ENCODE assay signal across 23 cellular contexts in the genomic region with DNA sequence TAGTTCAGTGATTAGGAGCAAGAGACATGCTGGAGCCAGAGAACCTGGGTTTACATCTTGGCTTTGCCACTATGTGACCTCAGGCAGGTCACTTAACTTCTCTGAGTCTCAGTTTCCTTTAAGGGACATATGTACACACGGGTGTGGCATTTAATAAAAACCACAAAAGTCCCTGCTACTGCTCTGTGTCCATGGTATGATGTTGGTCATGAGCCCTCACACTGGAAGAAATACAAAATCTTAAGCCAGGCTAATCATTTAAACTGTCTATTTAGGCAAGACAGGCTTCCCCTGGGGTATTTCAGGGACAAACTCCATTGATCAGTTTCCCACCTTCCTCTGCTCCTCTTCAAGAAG. TPM values are rescaled to one million over a fixed set of nuclear protein-coding genes. Genes with fewer than 3 reads are reported as not detected.
A peak's percentile ranks its signal among the peaks of the same experiment; 100 is the strongest.
DNase-seq lines count a peak whose midpoint lies in the region; ATAC-seq, FAIRE-seq and TF ChIP-seq lines count a peak whose summit lies in the region.
"Had no signal": no experiment of that assay in that cellular context is flagged by ENCODE, and none has a peak within 500 bp of the region (broad histone marks: within the 10 kb centered on the region; RNA-seq: fewer than 3 reads in every experiment).

No MANE protein-coding gene starts in this region.

- ATAC-seq in left colon = no peak
- ATAC-seq: activated CD8-positive, alpha-beta T cell treated with anti-CD3 and anti-CD28 coated beads for 36 hours; HCT116; K562; naive thymus-derived CD4-positive, alpha-beta T cell had no signal

- H3K9me3 ChIP-seq in GM23248 (ENCODE audit: low read depth) = no peaks in the 10 kb centered on the region
- no peaks in the 10 kb centered on the region for H3K9me3 ChIP-seq in fibroblast of lung (ENCODE audit: control insufficient read depth, insufficient read depth, low read depth, low read length)
- H3K9me3 ChIP-seq: ovary had no signal

- no peaks in the 10 kb centered on the region for H3K36me3 ChIP-seq in GM23248 (ENCODE audit: low read depth)
- no peaks in the 10 kb centered on the region for H3K36me3 ChIP-seq in fibroblast of lung (ENCODE audit: control insufficient read depth, insufficient read depth, low read length)
- no peaks in the 10 kb centered on the region for H3K36me3 ChIP-seq in rectal smooth muscle tissue (ENCODE audit: control insufficient read depth, insufficient read depth, low read length)
- H3K36me3 ChIP-seq: ovary had no signal

- H3K27me3 ChIP-seq in GM23248 (replicated peaks; ENCODE audit: insufficient read depth) (no peaks in the 10 kb centered on the region), fibroblast of lung (ENCODE audit: control insufficient read depth, insufficient read depth, low read length) (no peaks in the 10 kb centered on the region), rectal smooth muscle tissue (ENCODE audit: control insufficient read depth, insufficient read depth, low read length) (no peaks in the 10 kb centered on the region)
- H3K27me3 ChIP-seq: ovary had no signal

- peak overlapping the region; percentile 49 for H3K4me2 ChIP-seq in GM23248 (ENCODE audit: unreplicated experiment)
- peak overlapping the region; percentile 33 for H3K4me2 ChIP-seq in fibroblast of lung (ENCODE audit: extremely low read depth, insufficient read depth, low read length)

- WGBS in GM23248 (ENCODE audit: low coverage in 1 of 2, low lambda C conversion rate in 2 of 2, missing lambda C conversion rate in 2 of 2), 2 experiments = 8 to 24% methylated on average over 1 of the region's 1 CpG

- intact Hi-C loops in left colon (cut with DNase I, micrococcal nuclease) = no loop called here

- H2AFZ ChIP-seq in GM23248 = peak overlapping the region; percentile 66; the same call in 1 of the 2 replicates
- no peak overlapping the region for H2AFZ ChIP-seq in fibroblast of lung (ENCODE audit: low read length)

- no peak for FAIRE-seq in RCC 7860 (lab: Jason Lieb, UNC)
- FAIRE-seq: K562 had no signal

- TF ChIP-seq CTCF in fibroblast of lung (conservative IDR thresholded peaks at IDR 0.05 in 1 of 2, IDR thresholded peaks at IDR 0.05 in 1 of 2; ENCODE audit: low read depth in 1 of 2, low read length in 2 of 2) = no peak

- H3K79me2 ChIP-seq in GM23248 (ENCODE audit: insufficient read depth) (no peaks in the 10 kb centered on the region), fibroblast of lung (ENCODE audit: control insufficient read depth, insufficient read depth, low read length) (no peaks in the 10 kb centered on the region)

- H3F3A ChIP-seq in GM23248 (ENCODE audit: insufficient read depth) = peaks cover 36% of the 10 kb centered on the region

- H3K4me3 ChIP-seq in GM23248 = no peak overlapping the region
- H3K4me3 ChIP-seq in fibroblast of lung (replicated peaks in 1 of 4; ENCODE audit: control extremely low read depth in 1 of 4, insufficient read depth in 1 of 4, low read depth in 3 of 4, low read length in 4 of 4) = no peak overlapping the region
- no peak overlapping the region for H3K4me3 ChIP-seq in rectal smooth muscle tissue (ENCODE audit: low read length)
- H3K4me3 ChIP-seq: K562, ovary had no signal

- H3K27ac ChIP-seq in GM23248 (peak overlapping the region; percentile 79), fibroblast of lung (ENCODE audit: insufficient read depth, low read length) (no peak overlapping the region), rectal smooth muscle tissue (ENCODE audit: low read depth, low read length) (peak overlapping the region; percentile 77)

- H4K20me1 ChIP-seq in GM23248 (ENCODE audit: insufficient read depth) (no peaks in the 10 kb centered on the region), fibroblast of lung (ENCODE audit: control insufficient read depth, extremely low read depth, insufficient read depth, low read length) (no peaks in the 10 kb centered on the region)

- H3K4me1 ChIP-seq in GM23248 (ENCODE audit: insufficient read depth) (peaks cover 43% of the 10 kb centered on the region), fibroblast of lung (ENCODE audit: control insufficient read depth, extremely low read depth, insufficient read depth, low read length) (peaks cover 20% of the 10 kb centered on the region), rectal smooth muscle tissue (ENCODE audit: control insufficient read depth, insufficient read depth, low read length) (peaks cover 24% of the 10 kb centered on the region)

- DNase-seq in GM23248 = no peak
- DNase-seq in RCC 7860 (ENCODE audit: low spot score) = peak; percentile 20
- DNase-seq in fibroblast of lung (ENCODE audit: low read depth in 2 of 2) = no peak
- DNase-seq in NCI-H1694 treated with DMSO at 0.1 percent for 48 hours (lab: John Stamatoyannopoulos, UW) = no peak
- no peak for DNase-seq in SHP77 treated with DMSO at 0.1 percent for 48 hours (lab: John Stamatoyannopoulos, UW)
- no peak for DNase-seq in left colon
- no peak for DNase-seq in UCSD-AML1 (lab: John Stamatoyannopoulos, UW; ENCODE audit: unreplicated experiment)
- DNase-seq: activated CD4-positive, CD25-positive, alpha-beta regulatory T cell; activated CD8-positive, alpha-beta T cell treated with anti-CD3 and anti-CD28 coated beads for 36 hours; activated T-cell treated with anti-CD3 and anti-CD28 coated beads, Interleukin-2, amount 50 U/mL, for 1 hour; CD8-positive, alpha-beta memory T cell; central memory CD4-positive, alpha-beta T cell; GF-D8; MM.1S; naive thymus-derived CD4-positive, alpha-beta T cell; NCI-H1417 treated with DMSO at 0.1 percent for 48 hours; NCI-H510A treated with DMSO at 0.1 percent for 48 hours; ovary; RPMI8226; T-helper 9 cell had no signal

- H3K9ac ChIP-seq in GM23248 (peak overlapping the region; percentile 52), fibroblast of lung (ENCODE audit: insufficient read depth, low read length) (no peak overlapping the region), rectal smooth muscle tissue (ENCODE audit: low read length) (no peak overlapping the region)

- H3K9me2 ChIP-seq in GM23248 (ENCODE audit: insufficient read depth) = no peaks in the 10 kb centered on the region

- in situ Hi-C loops in GM23248 (cut with MboI) = no loop called here

RNA-seq across cellular contexts. Expression of a gene that starts 12.9 kb away (rescaled TPM):
- total RNA-seq in GM23248 (2014; rRNA removed; shearing (Covaris generic)) = 178 and 192 TPM in 2 replicates
- polyA plus RNA-seq in GM23248 (2016; fragmentation: Nextera tagmentation; extraction: Ambion mirVana) (109 and 114 TPM in 2 replicates), fibroblast of lung (6.8 and 33.1 TPM in 2 replicates)
- total RNA-seq in fibroblast of lung (41.5 and 79.1 TPM in 2 replicates), left colon (10 to 100 TPM in 1 of 2 donors, 1 to 10 TPM in 1; 4.5 to 13.0 TPM)
- 5.3 and 22.0 TPM in 2 replicates for polyA plus RNA-seq in fibroblast of lung (2012)
- 24.8 and 159 TPM in 2 replicates for polyA minus RNA-seq in fibroblast of lung (ENCODE audit: low replicate concordance)
- total RNA-seq: K562 had no signal
- polyA plus RNA-seq: K562; naive thymus-derived CD4-positive, alpha-beta T cell had no signal
